Comparison of ENCODE assay signal across 19 cellular contexts in the genomic region with DNA sequence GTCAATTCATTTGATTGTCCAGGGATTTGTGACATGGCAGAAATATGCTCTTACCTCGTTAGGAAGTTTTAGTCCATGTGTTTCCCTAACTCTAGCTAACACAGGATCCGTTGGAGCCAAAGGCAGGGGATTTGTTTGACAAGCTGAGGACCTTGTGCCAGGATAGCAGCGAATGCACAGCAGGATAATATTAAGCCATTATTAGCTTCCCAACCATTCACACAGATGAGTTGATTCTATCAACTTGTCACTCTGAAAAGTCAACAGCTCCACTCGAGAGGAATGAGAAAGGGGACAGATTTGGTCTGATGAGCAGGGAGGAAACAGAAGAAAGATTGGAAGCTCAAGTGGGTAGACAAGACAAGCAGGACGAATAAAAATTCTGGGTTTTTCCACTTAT.
DNase-seq lines count a peak whose midpoint lies in the region; TF ChIP-seq lines count a peak whose summit lies in the region.
"Had no signal": no experiment of that assay in that cellular context is flagged by ENCODE, and none has a peak within 500 bp of the region (broad histone marks: within the 10 kb centered on the region; RNA-seq: fewer than 3 reads in every experiment).

No MANE protein-coding gene starts in this region.

- no peaks in the 10 kb centered on the region for H3K9me2 ChIP-seq in neural cell (ENCODE audit: insufficient read depth, low read length)

- peak overlapping the region; percentile 12 for H3K4me2 ChIP-seq in neural cell (ENCODE audit: low read length)

- no peak overlapping the region for H3K27ac Mint-ChIP-seq in CD14-positive monocyte
- H3K27ac Mint-ChIP-seq: B cell; CD4-positive, alpha-beta T cell; IgD-negative memory B cell had no signal

- no peaks in the 10 kb centered on the region for H4K20me1 ChIP-seq in neural cell (ENCODE audit: insufficient read depth)

- DNase-seq in NCI-H1417 (lab: John Stamatoyannopoulos, UW) (peak in 2 of 3 experiments; percentile 14 to 61), NCI-H1417 treated with DMSO at 0.1 percent for 48 hours (lab: John Stamatoyannopoulos, UW) (no peak), NCI-H774 (lab: John Stamatoyannopoulos, UW) (peak; percentile 59), kidney glomerular epithelial cell (lab: John Stamatoyannopoulos, UW) (no peak), CD14-positive monocyte (ENCODE audit: low spot score) (no peak)
- DNase-seq in activated effector memory CD4-positive, alpha-beta T cell treated with Interleukin-2 at 50 U/mL for 16 hours, result no peak
- DNase-seq: 8988T; CD4-positive, alpha-beta T cell; Karpas-422; NCI-H1436 treated with DMSO at 0.1 percent for 48 hours; NCI-H526; OCI-M1; SIG-M5; T-helper 1 cell had no signal

- H3F3A ChIP-seq in neural cell (ENCODE audit: insufficient read depth, low read length, poor library complexity, severe bottlenecking), result peaks cover 4% of the 10 kb centered on the region

- peaks cover 5 to 21% (median 15%) of the 10 kb centered on the region in 3 donors for H3K27me3 Mint-ChIP-seq in CD14-positive monocyte (ENCODE audit: low read depth in 3 of 3)

- no peak overlapping the region for H3K4me3 Mint-ChIP-seq in CD14-positive monocyte
- H3K4me3 Mint-ChIP-seq: B cell; CD4-positive, alpha-beta T cell; IgD-negative memory B cell had no signal

- peaks cover 0 to 5% (median 0%) of the 10 kb centered on the region in 7 donors for H3K9me3 Mint-ChIP-seq in CD14-positive monocyte
- H3K9me3 Mint-ChIP-seq: CD4-positive, alpha-beta T cell; IgD-negative memory B cell had no signal

- intact Hi-C loops in CD14-positive monocyte (cut with micrococcal nuclease), result no loop called here

- TF ChIP-seq CTCF in 22Rv1 (IDR thresholded peaks at IDR 0.05), result no peak
- no peak for TF ChIP-seq CTCF in neural cell (IDR thresholded peaks at IDR 0.05; ENCODE audit: poor library complexity, severe bottlenecking)
- TF ChIP-seq CTCF in CD14-positive monocyte (IDR thresholded peaks at IDR 0.05), result no peak

- no peaks in the 10 kb centered on the region for H3K79me2 ChIP-seq in neural cell (replicated peaks; ENCODE audit: insufficient read depth, low read length)

- no peak overlapping the region for H2AFZ ChIP-seq in neural cell (ENCODE audit: low read depth, low read length)

- H3K36me3 ChIP-seq in neural cell (ENCODE audit: insufficient read depth, low read length), result no peaks in the 10 kb centered on the region

- H3K27ac ChIP-seq in 22Rv1 (peak overlapping the region; percentile 63), neural cell (ENCODE audit: low read length) (peak overlapping the region; percentile 1)
- H3K27ac ChIP-seq: RWPE1 had no signal

- no peak for TF ChIP-seq RAD21 in neural cell (conservative IDR thresholded peaks at IDR 0.05)

- H3K9me3 ChIP-seq in neural cell (ENCODE audit: low read length), result no peaks in the 10 kb centered on the region

- no peak overlapping the region for H3K9ac ChIP-seq in neural cell (ENCODE audit: low read length)

- TF ChIP-seq EP300 in neural cell (conservative IDR thresholded peaks at IDR 0.05; ENCODE audit: poor library complexity, severe bottlenecking), result peak; percentile 81

- peak overlapping the region; percentile 22 for H3K4me3 ChIP-seq in neural cell (ENCODE audit: low read length)

- no peaks in the 10 kb centered on the region for H3K36me3 Mint-ChIP-seq in CD14-positive monocyte
- H3K36me3 Mint-ChIP-seq: IgD-negative memory B cell had no signal

- no peaks in the 10 kb centered on the region for H3K4me1 Mint-ChIP-seq in CD14-positive monocyte
- H3K4me1 Mint-ChIP-seq: B cell, IgD-negative memory B cell had no signal

- no peaks in the 10 kb centered on the region for H3K27me3 ChIP-seq in neural cell (ENCODE audit: insufficient read depth, low read depth, low read length)

TF ChIP-seq in neural cell, 6 proteins besides CTCF, POLR2A, EP300 and RAD21:
- TF ChIP-seq MXI1 (conservative IDR thresholded peaks at IDR 0.05; ENCODE audit: poor library complexity, severe bottlenecking), result no peak
- peak; percentile 8 for TF ChIP-seq SMC3 (conservative IDR thresholded peaks at IDR 0.05; ENCODE audit: poor library complexity)
- TF ChIP-seq, protein P1, sequence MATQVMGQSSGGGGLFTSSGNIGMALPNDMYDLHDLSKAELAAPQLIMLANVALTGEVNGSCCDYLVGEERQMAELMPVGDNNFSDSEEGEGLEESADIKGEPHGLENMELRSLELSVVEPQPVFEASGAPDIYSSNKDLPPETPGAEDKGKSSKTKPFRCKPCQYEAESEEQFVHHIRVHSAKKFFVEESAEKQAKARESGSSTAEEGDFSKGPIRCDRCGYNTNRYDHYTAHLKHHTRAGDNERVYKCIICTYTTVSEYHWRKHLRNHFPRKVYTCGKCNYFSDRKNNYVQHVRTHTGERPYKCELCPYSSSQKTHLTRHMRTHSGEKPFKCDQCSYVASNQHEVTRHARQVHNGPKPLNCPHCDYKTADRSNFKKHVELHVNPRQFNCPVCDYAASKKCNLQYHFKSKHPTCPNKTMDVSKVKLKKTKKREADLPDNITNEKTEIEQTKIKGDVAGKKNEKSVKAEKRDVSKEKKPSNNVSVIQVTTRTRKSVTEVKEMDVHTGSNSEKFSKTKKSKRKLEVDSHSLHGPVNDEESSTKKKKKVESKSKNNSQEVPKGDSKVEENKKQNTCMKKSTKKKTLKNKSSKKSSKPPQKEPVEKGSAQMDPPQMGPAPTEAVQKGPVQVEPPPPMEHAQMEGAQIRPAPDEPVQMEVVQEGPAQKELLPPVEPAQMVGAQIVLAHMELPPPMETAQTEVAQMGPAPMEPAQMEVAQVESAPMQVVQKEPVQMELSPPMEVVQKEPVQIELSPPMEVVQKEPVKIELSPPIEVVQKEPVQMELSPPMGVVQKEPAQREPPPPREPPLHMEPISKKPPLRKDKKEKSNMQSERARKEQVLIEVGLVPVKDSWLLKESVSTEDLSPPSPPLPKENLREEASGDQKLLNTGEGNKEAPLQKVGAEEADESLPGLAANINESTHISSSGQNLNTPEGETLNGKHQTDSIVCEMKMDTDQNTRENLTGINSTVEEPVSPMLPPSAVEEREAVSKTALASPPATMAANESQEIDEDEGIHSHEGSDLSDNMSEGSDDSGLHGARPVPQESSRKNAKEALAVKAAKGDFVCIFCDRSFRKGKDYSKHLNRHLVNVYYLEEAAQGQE (IDR thresholded peaks at IDR 0.05; ENCODE audit: borderline replicate concordance), result peak; percentile 85
- peak; percentile 87 for TF ChIP-seq POLR2AphosphoS5 (IDR thresholded peaks at IDR 0.05)

Comparison
In these comparisons a context has a peak if more than half of its experiments do, and no peak if none do; other contexts are left out.
1. DNase-seq: peak in NCI-H1417 (2 of 3) and NCI-H774 (single experiment); none in NCI-H1417 treated with DMSO at 0.1 percent for 48 hours (single experiment), kidney glomerular epithelial cell (single experiment), CD14-positive monocyte (single experiment) and activated effector memory CD4-positive, alpha-beta T cell treated with Interleukin-2 at 50 U/mL for 16 hours (single experiment).